ENCODE assay signal across 1 cellular context in the genomic region with DNA sequence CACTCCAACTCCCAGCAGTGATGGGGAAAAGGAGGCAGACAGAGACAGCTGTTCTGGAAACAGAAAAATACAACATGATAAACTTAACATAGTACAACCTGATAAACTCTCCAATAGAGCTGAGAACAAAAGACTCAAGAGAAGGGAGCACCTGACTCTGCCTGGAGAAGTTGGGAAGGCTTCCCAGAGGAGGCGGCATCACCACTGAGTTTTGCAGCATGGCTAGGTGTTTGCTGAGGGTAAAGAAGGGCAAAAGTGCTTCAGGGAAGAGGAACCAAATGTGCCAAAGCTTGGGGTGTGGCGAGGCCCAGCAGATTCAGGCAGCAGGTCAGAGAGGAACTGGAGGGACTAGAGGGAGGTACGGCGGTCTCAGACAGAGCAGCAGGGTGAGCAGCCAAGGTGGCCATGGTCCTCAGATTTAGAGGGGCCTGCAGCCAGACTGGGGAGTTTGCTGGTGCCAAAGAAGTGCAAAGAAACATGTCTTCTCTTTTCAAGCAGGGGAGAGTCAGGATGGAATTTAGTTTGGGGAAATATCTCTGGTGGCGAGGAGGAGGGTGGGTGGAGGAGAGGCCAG.
TF ChIP-seq lines count a peak whose summit lies in the region.

No MANE protein-coding gene starts in this region.

TF ChIP-seq in H1, 55 proteins besides CTCF, POLR2A, EP300 and RAD21 (continued from another document):
- TF ChIP-seq BACH1 (IDR thresholded peaks at IDR 0.05; ENCODE audit: low read length) (no peak), KDM5A (IDR thresholded peaks at IDR 0.05; ENCODE audit: low read length) (no peak), SAP30 (IDR thresholded peaks at IDR 0.05; ENCODE audit: insufficient read depth, insufficient replicate concordance, low read length) (no peak), ZNF274 (IDR thresholded peaks at IDR 0.05; ENCODE audit: borderline replicate concordance, extremely low read depth, low read length) (no peak), TAF7 (optimal IDR thresholded peaks at IDR 0.05; ENCODE audit: borderline replicate concordance, low read depth, low read length) (no peak), JUN (IDR thresholded peaks at IDR 0.05; ENCODE audit: low read depth, low read length) (no peak), GTF2F1 (IDR thresholded peaks at IDR 0.05; ENCODE audit: borderline replicate concordance, low read depth, low read length) (no peak), SP4 (IDR thresholded peaks at IDR 0.05; ENCODE audit: low read length) (no peak), GABPA (IDR thresholded peaks at IDR 0.05; ENCODE audit: borderline replicate concordance, insufficient read depth, low read length) (no peak), RNF2 (IDR thresholded peaks at IDR 0.05; ENCODE audit: borderline replicate concordance, low read depth, low read length, missing control alignments, poor library complexity, severe bottlenecking) (no peak), KDM1A (IDR thresholded peaks at IDR 0.05; ENCODE audit: borderline replicate concordance, low read length) (no peak)
- TF ChIP-seq, protein P1, sequence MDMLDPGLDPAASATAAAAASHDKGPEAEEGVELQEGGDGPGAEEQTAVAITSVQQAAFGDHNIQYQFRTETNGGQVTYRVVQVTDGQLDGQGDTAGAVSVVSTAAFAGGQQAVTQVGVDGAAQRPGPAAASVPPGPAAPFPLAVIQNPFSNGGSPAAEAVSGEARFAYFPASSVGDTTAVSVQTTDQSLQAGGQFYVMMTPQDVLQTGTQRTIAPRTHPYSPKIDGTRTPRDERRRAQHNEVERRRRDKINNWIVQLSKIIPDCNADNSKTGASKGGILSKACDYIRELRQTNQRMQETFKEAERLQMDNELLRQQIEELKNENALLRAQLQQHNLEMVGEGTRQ (IDR thresholded peaks at IDR 0.05; ENCODE audit: low read length) = no peak
- TF ChIP-seq, protein P2, sequence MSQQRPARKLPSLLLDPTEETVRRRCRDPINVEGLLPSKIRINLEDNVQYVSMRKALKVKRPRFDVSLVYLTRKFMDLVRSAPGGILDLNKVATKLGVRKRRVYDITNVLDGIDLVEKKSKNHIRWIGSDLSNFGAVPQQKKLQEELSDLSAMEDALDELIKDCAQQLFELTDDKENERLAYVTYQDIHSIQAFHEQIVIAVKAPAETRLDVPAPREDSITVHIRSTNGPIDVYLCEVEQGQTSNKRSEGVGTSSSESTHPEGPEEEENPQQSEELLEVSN (IDR thresholded peaks at IDR 0.05) = no peak
- TF ChIP-seq, protein P3, sequence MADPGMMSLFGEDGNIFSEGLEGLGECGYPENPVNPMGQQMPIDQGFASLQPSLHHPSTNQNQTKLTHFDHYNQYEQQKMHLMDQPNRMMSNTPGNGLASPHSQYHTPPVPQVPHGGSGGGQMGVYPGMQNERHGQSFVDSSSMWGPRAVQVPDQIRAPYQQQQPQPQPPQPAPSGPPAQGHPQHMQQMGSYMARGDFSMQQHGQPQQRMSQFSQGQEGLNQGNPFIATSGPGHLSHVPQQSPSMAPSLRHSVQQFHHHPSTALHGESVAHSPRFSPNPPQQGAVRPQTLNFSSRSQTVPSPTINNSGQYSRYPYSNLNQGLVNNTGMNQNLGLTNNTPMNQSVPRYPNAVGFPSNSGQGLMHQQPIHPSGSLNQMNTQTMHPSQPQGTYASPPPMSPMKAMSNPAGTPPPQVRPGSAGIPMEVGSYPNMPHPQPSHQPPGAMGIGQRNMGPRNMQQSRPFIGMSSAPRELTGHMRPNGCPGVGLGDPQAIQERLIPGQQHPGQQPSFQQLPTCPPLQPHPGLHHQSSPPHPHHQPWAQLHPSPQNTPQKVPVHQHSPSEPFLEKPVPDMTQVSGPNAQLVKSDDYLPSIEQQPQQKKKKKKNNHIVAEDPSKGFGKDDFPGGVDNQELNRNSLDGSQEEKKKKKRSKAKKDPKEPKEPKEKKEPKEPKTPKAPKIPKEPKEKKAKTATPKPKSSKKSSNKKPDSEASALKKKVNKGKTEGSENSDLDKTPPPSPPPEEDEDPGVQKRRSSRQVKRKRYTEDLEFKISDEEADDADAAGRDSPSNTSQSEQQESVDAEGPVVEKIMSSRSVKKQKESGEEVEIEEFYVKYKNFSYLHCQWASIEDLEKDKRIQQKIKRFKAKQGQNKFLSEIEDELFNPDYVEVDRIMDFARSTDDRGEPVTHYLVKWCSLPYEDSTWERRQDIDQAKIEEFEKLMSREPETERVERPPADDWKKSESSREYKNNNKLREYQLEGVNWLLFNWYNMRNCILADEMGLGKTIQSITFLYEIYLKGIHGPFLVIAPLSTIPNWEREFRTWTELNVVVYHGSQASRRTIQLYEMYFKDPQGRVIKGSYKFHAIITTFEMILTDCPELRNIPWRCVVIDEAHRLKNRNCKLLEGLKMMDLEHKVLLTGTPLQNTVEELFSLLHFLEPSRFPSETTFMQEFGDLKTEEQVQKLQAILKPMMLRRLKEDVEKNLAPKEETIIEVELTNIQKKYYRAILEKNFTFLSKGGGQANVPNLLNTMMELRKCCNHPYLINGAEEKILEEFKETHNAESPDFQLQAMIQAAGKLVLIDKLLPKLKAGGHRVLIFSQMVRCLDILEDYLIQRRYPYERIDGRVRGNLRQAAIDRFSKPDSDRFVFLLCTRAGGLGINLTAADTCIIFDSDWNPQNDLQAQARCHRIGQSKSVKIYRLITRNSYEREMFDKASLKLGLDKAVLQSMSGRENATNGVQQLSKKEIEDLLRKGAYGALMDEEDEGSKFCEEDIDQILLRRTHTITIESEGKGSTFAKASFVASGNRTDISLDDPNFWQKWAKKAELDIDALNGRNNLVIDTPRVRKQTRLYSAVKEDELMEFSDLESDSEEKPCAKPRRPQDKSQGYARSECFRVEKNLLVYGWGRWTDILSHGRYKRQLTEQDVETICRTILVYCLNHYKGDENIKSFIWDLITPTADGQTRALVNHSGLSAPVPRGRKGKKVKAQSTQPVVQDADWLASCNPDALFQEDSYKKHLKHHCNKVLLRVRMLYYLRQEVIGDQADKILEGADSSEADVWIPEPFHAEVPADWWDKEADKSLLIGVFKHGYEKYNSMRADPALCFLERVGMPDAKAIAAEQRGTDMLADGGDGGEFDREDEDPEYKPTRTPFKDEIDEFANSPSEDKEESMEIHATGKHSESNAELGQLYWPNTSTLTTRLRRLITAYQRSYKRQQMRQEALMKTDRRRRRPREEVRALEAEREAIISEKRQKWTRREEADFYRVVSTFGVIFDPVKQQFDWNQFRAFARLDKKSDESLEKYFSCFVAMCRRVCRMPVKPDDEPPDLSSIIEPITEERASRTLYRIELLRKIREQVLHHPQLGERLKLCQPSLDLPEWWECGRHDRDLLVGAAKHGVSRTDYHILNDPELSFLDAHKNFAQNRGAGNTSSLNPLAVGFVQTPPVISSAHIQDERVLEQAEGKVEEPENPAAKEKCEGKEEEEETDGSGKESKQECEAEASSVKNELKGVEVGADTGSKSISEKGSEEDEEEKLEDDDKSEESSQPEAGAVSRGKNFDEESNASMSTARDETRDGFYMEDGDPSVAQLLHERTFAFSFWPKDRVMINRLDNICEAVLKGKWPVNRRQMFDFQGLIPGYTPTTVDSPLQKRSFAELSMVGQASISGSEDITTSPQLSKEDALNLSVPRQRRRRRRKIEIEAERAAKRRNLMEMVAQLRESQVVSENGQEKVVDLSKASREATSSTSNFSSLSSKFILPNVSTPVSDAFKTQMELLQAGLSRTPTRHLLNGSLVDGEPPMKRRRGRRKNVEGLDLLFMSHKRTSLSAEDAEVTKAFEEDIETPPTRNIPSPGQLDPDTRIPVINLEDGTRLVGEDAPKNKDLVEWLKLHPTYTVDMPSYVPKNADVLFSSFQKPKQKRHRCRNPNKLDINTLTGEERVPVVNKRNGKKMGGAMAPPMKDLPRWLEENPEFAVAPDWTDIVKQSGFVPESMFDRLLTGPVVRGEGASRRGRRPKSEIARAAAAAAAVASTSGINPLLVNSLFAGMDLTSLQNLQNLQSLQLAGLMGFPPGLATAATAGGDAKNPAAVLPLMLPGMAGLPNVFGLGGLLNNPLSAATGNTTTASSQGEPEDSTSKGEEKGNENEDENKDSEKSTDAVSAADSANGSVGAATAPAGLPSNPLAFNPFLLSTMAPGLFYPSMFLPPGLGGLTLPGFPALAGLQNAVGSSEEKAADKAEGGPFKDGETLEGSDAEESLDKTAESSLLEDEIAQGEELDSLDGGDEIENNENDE (IDR thresholded peaks at IDR 0.05; ENCODE audit: insufficient replicate concordance, low read length) = no peak
